8 cellular contexts compared by ENCODE assay signal in the genomic region with DNA sequence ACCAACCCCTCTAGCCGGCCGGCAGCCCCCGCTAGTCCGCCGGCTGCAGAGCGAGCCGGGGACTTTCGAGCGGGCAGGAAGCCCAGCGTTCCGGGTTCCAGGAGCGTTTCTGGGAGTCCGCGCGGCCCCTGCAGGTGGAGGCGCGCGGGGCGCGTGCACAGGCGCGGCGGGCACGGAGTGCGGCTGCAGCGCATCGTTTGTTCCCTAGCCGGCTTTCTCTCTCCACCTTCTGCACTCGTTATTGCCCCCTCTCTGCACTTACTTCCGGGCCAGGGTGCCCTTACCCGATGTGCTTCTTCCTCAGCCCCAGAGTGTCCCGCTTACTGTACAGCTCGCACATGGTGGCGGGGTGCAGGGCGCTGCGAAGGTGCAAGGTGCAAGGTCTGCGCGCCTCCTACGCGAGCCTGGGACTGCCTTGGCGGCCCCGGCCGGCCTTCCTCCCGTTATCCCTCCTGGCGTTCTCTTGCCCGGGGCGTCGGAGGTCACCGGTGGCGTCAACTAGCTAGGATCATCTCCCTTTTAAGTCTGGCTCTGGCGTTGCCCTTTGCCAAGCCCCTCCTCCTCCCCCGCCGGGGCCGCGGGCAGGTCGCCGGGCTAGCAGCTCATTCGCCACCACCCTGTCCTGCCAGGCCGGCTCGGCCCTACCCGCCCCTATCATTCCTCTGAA. TPM values are rescaled to one million over a fixed set of nuclear protein-coding genes. Genes with fewer than 3 reads are reported as not detected.
DNase-seq lines count a peak whose midpoint lies in the region; ATAC-seq and TF ChIP-seq lines count a peak whose summit lies in the region.

A gene (minus strand): TSS at position 495 of the 667 bp plus-strand sequence. CDS start 155 bp downstream, at position 340.

- no peak within 1 kb of the TSS for H3K9ac ChIP-seq in mammary epithelial cell (ENCODE audit: insufficient read depth, low read length)

- H3K4me1 ChIP-seq in SJCRH30: no peaks in the 10 kb centered on the region
- peaks cover 11% of the 10 kb centered on the region for H3K4me1 ChIP-seq in mammary epithelial cell (ENCODE audit: insufficient read depth, low read length)
- peaks cover 0 to 17% (median 15%) of the 10 kb centered on the region in 6 donors for H3K4me1 ChIP-seq in spleen

- H3K79me2 ChIP-seq in mammary epithelial cell (ENCODE audit: insufficient read depth, low read length): no peaks in the 10 kb centered on the region

- no peaks in the 10 kb centered on the region for H4K20me1 ChIP-seq in mammary epithelial cell (ENCODE audit: insufficient read depth, low read length)

- no peak for TF ChIP-seq POLR2A in spleen (IDR thresholded peaks at IDR 0.05)

- H3K4me3 ChIP-seq in SJCRH30 (peak within 1 kb of the TSS; percentile 41), mammary epithelial cell (replicated peaks in 1 of 3; ENCODE audit: insufficient read depth in 1 of 3, low read depth in 2 of 3, low read length in 3 of 3) (peak within 1 kb of the TSS; percentile 18 to 43 (median 25)), spleen (peak within 1 kb of the TSS; percentile 24 to 71 (median 46))

- H3K36me3 ChIP-seq in SJCRH30: no peaks in the 10 kb centered on the region
- no peaks in the 10 kb centered on the region for H3K36me3 ChIP-seq in mammary epithelial cell (ENCODE audit: insufficient read depth, low read length)
- H3K36me3 ChIP-seq in spleen: no peaks in the 10 kb centered on the region

- CTCF ChIA-PET in mammary epithelial cell (lab: Charles Lee; ENCODE audit: low non-redundant PET): no interaction called here

- H3K4me2 ChIP-seq in mammary epithelial cell (ENCODE audit: insufficient read depth, low read depth, low read length): peak within 1 kb of the TSS; percentile 97

- H3K9me3 ChIP-seq in SJCRH30 (replicated peaks) (no peaks in the 10 kb centered on the region), mammary epithelial cell (replicated peaks; ENCODE audit: insufficient read depth, low read length) (no peaks in the 10 kb centered on the region), spleen (peaks cover 0 to 12% (median 4%) of the 10 kb centered on the region in 8 donors)

- in situ Hi-C loops in mammary epithelial cell (cut with MboI; ENCODE audit: low sequenced_read_pairs in 2 of 2): no loop called here

- DNase-seq in DMS 273 (lab: John Stamatoyannopoulos, UW; ENCODE audit: unreplicated experiment): peak; percentile 72
- no peak for DNase-seq in DMS 273 treated with DMSO at 0.1 percent for 48 hours (lab: John Stamatoyannopoulos, UW)
- peak; percentile 9 to 28 for DNase-seq in SJCRH30
- DNase-seq in mammary epithelial cell: peak; percentile 14
- DNase-seq in islet precursor cell: peak; percentile 74
- DNase-seq in spleen: no peak
- no peak for DNase-seq in cortex of kidney (lab: John Stamatoyannopoulos, UW)

- no peak for ATAC-seq in HG03439 (IDR thresholded peaks at IDR 0.05; ENCODE audit: unreplicated experiment)

- H3K27ac ChIP-seq in SJCRH30 (no peak within 1 kb of the TSS), mammary epithelial cell (ENCODE audit: insufficient read depth, low read depth, low read length) (no peak within 1 kb of the TSS), spleen (no peak within 1 kb of the TSS)

- intact Hi-C loops in mammary epithelial cell (cut with micrococcal nuclease) (no loop called here), spleen (cut with DNase I; ENCODE audit: low total_unique reads) (no loop called here)

- H2AFZ ChIP-seq in mammary epithelial cell (ENCODE audit: low read depth, low read length): peak within 1 kb of the TSS; percentile 67

- TF ChIP-seq CTCF in mammary epithelial cell (conservative IDR thresholded peaks at IDR 0.05 in 1 of 2, IDR thresholded peaks at IDR 0.05 in 1 of 2; ENCODE audit: extremely low read depth in 1 of 2, insufficient read depth in 1 of 2, low read depth in 1 of 2, low read length in 2 of 2) (no peak), spleen (IDR thresholded peaks at IDR 0.05 in 8 of 11, conservative IDR thresholded peaks at IDR 0.05 in 3 of 11) (no peak)

- BruUV-seq in mammary epithelial cell (replicated peaks; lab: Mats Ljungman, UMichigan): no TSS peak

- WGBS in mammary epithelial cell (ENCODE audit: low coverage, missing lambda C conversion rate): 1% methylated on average over 40 of the region's 61 CpGs
- WGBS in spleen, 5 donors: 1 to 8% (median 2%) methylated on average over 43 to 61 of the region's 61 CpGs

- H3K27me3 ChIP-seq in SJCRH30 (no peaks in the 10 kb centered on the region), mammary epithelial cell (ENCODE audit: insufficient read depth, low read length) (peaks cover 20% of the 10 kb centered on the region), spleen (replicated peaks in 1 of 7) (peaks cover 0 to 90% (median 26%) of the 10 kb centered on the region in 7 donors)

- dilution Hi-C loops in mammary epithelial cell (cut with HindIII; ENCODE audit: low sequenced_read_pairs): no loop called here

RNA-seq across cellular contexts. Expression of the gene that starts here (rescaled TPM):
- total RNA-seq in SJCRH30 (2014; rRNA removed; shearing (Covaris generic)): not detected in 2 replicates
- total RNA-seq in mammary epithelial cell (not detected), spleen (1 to 10 TPM in 4 of 7 donors, under 1 TPM in 2, not detected in 1; 0.50 to 3.1 (median 1.7) TPM)
- polyA plus RNA-seq in mammary epithelial cell (not detected), spleen (1 to 10 TPM; 1.0 to 1.6 (median 1.0) TPM)
- polyA minus RNA-seq in mammary epithelial cell: not detected

Comparison
In these comparisons a context has a peak if more than half of its experiments do, and no peak if none do; other contexts are left out.
1. DNase-seq: peak in DMS 273 (single experiment) and islet precursor cell (single experiment); none in DMS 273 treated with DMSO at 0.1 percent for 48 hours (single experiment), spleen (single experiment) and cortex of kidney (single experiment).
2. Peak in DNase-seq and H3K4me3 ChIP-seq in SJCRH30; RNA of the gene not detected or under 1 TPM.
3. Peak in DNase-seq, H3K4me3 ChIP-seq and H3K4me2 ChIP-seq in mammary epithelial cell; RNA of the gene not detected or under 1 TPM.
4. Peak in every context shown above with its lines, with median percentiles within 50 percentile points of each other: H3K4me3 ChIP-seq.